32 cellular contexts compared by ENCODE assay signal in genomic region chr2:205107810-205108209, GRCh38.
"Had no signal": no experiment of that assay in that cellular context is flagged by ENCODE, and none has a peak within 500 bp of the region (broad histone marks: within the 10 kb centered on the region; RNA-seq: fewer than 3 reads in every experiment).

No MANE protein-coding gene starts in this region.

- DNase-seq: activated B cell treated with CpG ODN at 0.5 μM for 24 hours; activated CD4-positive, alpha-beta T cell treated with anti-CD3 and anti-CD28 coated beads for 48 hours; activated CD4-positive, alpha-beta T cell treated with anti-CD3 and anti-CD28 coated beads, Interleukin-2, amount 50 U/mL, for 1 hour; activated CD4-positive, alpha-beta T cell treated with anti-CD3 and anti-CD28 coated beads, Interleukin-2, amount 50 U/mL, for 48 hours; activated CD8-positive, alpha-beta memory T cell treated with anti-CD3 and anti-CD28 coated beads, Interleukin-2, amount 10 ng/mL, durations not matched to agents 7 days and 5 days; activated CD8-positive, alpha-beta memory T cell treated with anti-CD3 and anti-CD28 coated beads, Interleukin-2, amount 50 U/mL, for 4 hours; activated CD8-positive, alpha-beta T cell treated with anti-CD3 and anti-CD28 coated beads for 36 hours; activated gamma-delta T cell; activated naive CD4-positive, alpha-beta T cell; activated naive CD4-positive, alpha-beta T cell treated with anti-CD3 and anti-CD28 coated beads, Interleukin-2, amount 10 ng/mL, durations not matched to agents 7 days and 5 days; activated naive CD8-positive, alpha-beta T cell treated with anti-CD3 and anti-CD28 coated beads, Interleukin-2, amount 10 ng/mL, durations not matched to agents 7 days and 5 days; activated T-cell treated with anti-CD3 and anti-CD28 coated beads, Interleukin-2, amount 50 U/mL, for 24 hours; activated T-cell treated with anti-CD3 and anti-CD28 coated beads, Interleukin-2, amount 50 U/mL, for 72 hours; amniotic stem cell; anterior cingulate cortex; brain microvascular endothelial cell; dorsolateral prefrontal cortex; effector memory CD4-positive, alpha-beta T cell; endodermal cell; foreskin keratinocyte; gastrocnemius medialis; glutamatergic neuron; T-helper 2 cell; WERI-Rb-1 had no signal

- H3K36me3 ChIP-seq: brain microvascular endothelial cell, gastrocnemius medialis, WERI-Rb-1 had no signal

- H3K27ac ChIP-seq: brain microvascular endothelial cell, coronary artery, dorsolateral prefrontal cortex, foreskin keratinocyte, gastrocnemius medialis, WERI-Rb-1 had no signal

- H3K4me3 ChIP-seq: coronary artery, dorsolateral prefrontal cortex, gastrocnemius medialis had no signal

- H3K4me3 Mint-ChIP-seq: activated B cell treated with CpG ODN at 0.5 μM for 24 hours; activated CD8-positive, alpha-beta memory T cell treated with anti-CD3 and anti-CD28 coated beads, Interleukin-2, amount 10 ng/mL, durations not matched to agents 7 days and 5 days; activated CD8-positive, alpha-beta T cell treated with anti-CD3 and anti-CD28 coated beads for 36 hours; activated naive CD4-positive, alpha-beta T cell treated with anti-CD3 and anti-CD28 coated beads, Interleukin-2, amount 10 ng/mL, durations not matched to agents 7 days and 5 days; activated naive CD8-positive, alpha-beta T cell treated with anti-CD3 and anti-CD28 coated beads, Interleukin-2, amount 10 ng/mL, durations not matched to agents 7 days and 5 days; activated T-cell treated with anti-CD3 and anti-CD28 coated beads, Interleukin-2, amount 50 U/mL, for 24 hours; activated T-cell treated with anti-CD3 and anti-CD28 coated beads, Interleukin-2, amount 50 U/mL, for 72 hours; central memory CD8-positive, alpha-beta T cell; dendritic cell treated with granulocyte-macrophage colony-stimulating factor and Interleukin-4, amounts not matched to agents 40 ng/mL and 50 ng/mL, for 4 days; endodermal cell had no signal

- H3K9me3 ChIP-seq: gastrocnemius medialis had no signal

- H3K9me3 Mint-ChIP-seq: activated B cell treated with CpG ODN at 0.5 μM for 24 hours; activated CD8-positive, alpha-beta T cell treated with anti-CD3 and anti-CD28 coated beads for 36 hours; central memory CD8-positive, alpha-beta T cell; dendritic cell treated with granulocyte-macrophage colony-stimulating factor and Interleukin-4, amounts not matched to agents 40 ng/mL and 50 ng/mL, for 4 days had no signal

- ATAC-seq: activated CD4-positive, CD25-positive, alpha-beta regulatory T cell treated with anti-CD3 and anti-CD28 coated beads, Interleukin-2, amount 50 U/mL, for 24 hours; activated CD8-positive, alpha-beta memory T cell treated with anti-CD3 and anti-CD28 coated beads, Interleukin-2, amount 10 ng/mL, durations not matched to agents 7 days and 5 days; activated CD8-positive, alpha-beta T cell treated with anti-CD3 and anti-CD28 coated beads for 36 hours; activated naive CD4-positive, alpha-beta T cell treated with anti-CD3 and anti-CD28 coated beads, Interleukin-2, amount 50 U/mL, for 72 hours; activated T-cell treated with anti-CD3 and anti-CD28 coated beads, Interleukin-2, amount 50 U/mL, for 72 hours; esophagus mucosa; foreskin keratinocyte; gastrocnemius medialis had no signal

- H3K36me3 Mint-ChIP-seq: activated CD8-positive, alpha-beta memory T cell treated with anti-CD3 and anti-CD28 coated beads, Interleukin-2, amount 10 ng/mL, durations not matched to agents 7 days and 5 days; activated naive CD4-positive, alpha-beta T cell treated with anti-CD3 and anti-CD28 coated beads, Interleukin-2, amount 10 ng/mL, durations not matched to agents 7 days and 5 days; activated naive CD4-positive, alpha-beta T cell treated with anti-CD3 and anti-CD28 coated beads, Interleukin-2, amount 50 U/mL, for 72 hours had no signal

- H3K27me3 Mint-ChIP-seq: activated B cell treated with CpG ODN at 0.5 μM for 24 hours; activated CD8-positive, alpha-beta memory T cell treated with anti-CD3 and anti-CD28 coated beads, Interleukin-2, amount 10 ng/mL, durations not matched to agents 7 days and 5 days; activated CD8-positive, alpha-beta T cell treated with anti-CD3 and anti-CD28 coated beads for 36 hours; activated naive CD8-positive, alpha-beta T cell treated with anti-CD3 and anti-CD28 coated beads, Interleukin-2, amount 10 ng/mL, durations not matched to agents 7 days and 5 days; activated T-cell treated with anti-CD3 and anti-CD28 coated beads, Interleukin-2, amount 50 U/mL, for 24 hours; central memory CD8-positive, alpha-beta T cell; dendritic cell treated with granulocyte-macrophage colony-stimulating factor and Interleukin-4, amounts not matched to agents 40 ng/mL and 50 ng/mL, for 4 days had no signal

- H3K27ac Mint-ChIP-seq: activated B cell treated with CpG ODN at 0.5 μM for 24 hours; activated CD8-positive, alpha-beta memory T cell treated with anti-CD3 and anti-CD28 coated beads, Interleukin-2, amount 10 ng/mL, durations not matched to agents 7 days and 5 days; activated CD8-positive, alpha-beta T cell treated with anti-CD3 and anti-CD28 coated beads for 36 hours; activated naive CD4-positive, alpha-beta T cell treated with anti-CD3 and anti-CD28 coated beads, Interleukin-2, amount 10 ng/mL, durations not matched to agents 7 days and 5 days; activated naive CD4-positive, alpha-beta T cell treated with anti-CD3 and anti-CD28 coated beads, Interleukin-2, amount 50 U/mL, for 72 hours; activated naive CD8-positive, alpha-beta T cell treated with anti-CD3 and anti-CD28 coated beads, Interleukin-2, amount 10 ng/mL, durations not matched to agents 7 days and 5 days; activated T-cell treated with anti-CD3 and anti-CD28 coated beads, Interleukin-2, amount 50 U/mL, for 24 hours; activated T-cell treated with anti-CD3 and anti-CD28 coated beads, Interleukin-2, amount 50 U/mL, for 72 hours; dendritic cell treated with granulocyte-macrophage colony-stimulating factor and Interleukin-4, amounts not matched to agents 40 ng/mL and 50 ng/mL, for 4 days; endodermal cell had no signal

- H3K4me1 Mint-ChIP-seq: activated B cell treated with CpG ODN at 0.5 μM for 24 hours; activated CD8-positive, alpha-beta memory T cell treated with anti-CD3 and anti-CD28 coated beads, Interleukin-2, amount 10 ng/mL, durations not matched to agents 7 days and 5 days; activated naive CD4-positive, alpha-beta T cell treated with anti-CD3 and anti-CD28 coated beads, Interleukin-2, amount 10 ng/mL, durations not matched to agents 7 days and 5 days; central memory CD8-positive, alpha-beta T cell had no signal

- H3K27me3 ChIP-seq: brain microvascular endothelial cell, dorsolateral prefrontal cortex, foreskin keratinocyte, gastrocnemius medialis had no signal

- H3K4me1 ChIP-seq: foreskin keratinocyte, gastrocnemius medialis had no signal

- FAIRE-seq: astrocyte, bronchial epithelial cell had no signal
